12 cellular contexts compared by ENCODE assay signal in the genomic region with DNA sequence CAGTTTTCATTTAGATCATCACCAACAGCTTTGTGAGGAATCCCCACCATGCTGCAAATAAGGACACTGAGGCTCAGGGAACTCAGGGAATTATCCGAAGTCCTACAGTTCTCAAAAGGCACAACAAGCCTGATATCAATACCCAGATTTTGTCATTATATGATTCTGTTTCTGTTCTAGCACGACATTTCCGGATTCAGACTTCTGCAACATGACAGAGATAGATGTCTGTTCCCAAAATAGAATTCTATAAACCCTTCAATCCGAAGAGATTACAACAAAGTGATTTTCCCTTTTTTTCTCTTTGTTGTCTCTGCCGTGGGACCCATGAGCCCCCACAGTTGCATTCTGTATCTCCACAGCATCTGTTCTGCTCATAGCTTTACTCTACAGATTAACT.
DNase-seq lines count a peak whose midpoint lies in the region; ATAC-seq and TF ChIP-seq lines count a peak whose summit lies in the region.
"Had no signal": no experiment of that assay in that cellular context is flagged by ENCODE, and none has a peak within 500 bp of the region (broad histone marks: within the 10 kb centered on the region; RNA-seq: fewer than 3 reads in every experiment).

No MANE protein-coding gene starts in this region.

- no peak for DNase-seq in activated naive CD4-positive, alpha-beta T cell treated with anti-CD3 and anti-CD28 coated beads, Interleukin-2, amount 50 U/mL, for 72 hours (ENCODE audit: low spot score in 2 of 2)
- DNase-seq in activated naive CD4-positive, alpha-beta T cell treated with Interleukin-2 at 50 U/mL for 16 hours: no peak
- DNase-seq in midbrain (lab: John Stamatoyannopoulos, UW): no peak
- DNase-seq in GM13976 (ENCODE audit: low spot score): no peak
- no peak for DNase-seq in SK-N-DZ (ENCODE audit: low spot score)
- DNase-seq: activated CD4-positive, alpha-beta T cell treated with anti-CD3 and anti-CD28 coated beads for 1 hour; anterior cingulate cortex; NCI-H187 treated with DMSO at 0.1 percent for 48 hours; stimulated activated CD4-positive, alpha-beta T cell treated with anti-CD3 and anti-CD28 coated beads, Interleukin-4, amount 100 ng/mL, for 24 hours had no signal

- H3K4me1 Mint-ChIP-seq in activated naive CD8-positive, alpha-beta T cell (ENCODE audit: low read depth): peaks cover 75% of the 10 kb centered on the region

- TF ChIP-seq CTCF in GM13976 (IDR thresholded peaks at IDR 0.05; ENCODE audit: borderline replicate concordance, control extremely low read depth, extremely low read depth, insufficient read depth, missing control alignments): no peak

- H3K27ac Mint-ChIP-seq in activated naive CD4-positive, alpha-beta T cell treated with anti-CD3 and anti-CD28 coated beads, Interleukin-2, amount 50 U/mL, for 72 hours: peak overlapping the region; percentile 89 to 91
- peak overlapping the region; percentile 82 for H3K27ac Mint-ChIP-seq in activated naive CD8-positive, alpha-beta T cell

- ATAC-seq in activated naive CD4-positive, alpha-beta T cell treated with anti-CD3 and anti-CD28 coated beads, Interleukin-2, amount 50 U/mL, for 72 hours: no peak
- ATAC-seq in HG02938 (IDR thresholded peaks at IDR 0.05; ENCODE audit: unreplicated experiment) (peak; percentile 54), SK-N-SH treated with all-trans-retinoic acid at 6 μM for 48 hours (no peak)

- in situ Hi-C loops in GM13976 (cut with MboI; ENCODE audit: low sequenced_read_pairs, unreplicated experiment): no loop called here

- H3K4me3 Mint-ChIP-seq in activated naive CD8-positive, alpha-beta T cell: peak overlapping the region; percentile 60

- peaks cover 0 to 16% of the 10 kb centered on the region in 2 donors for H3K36me3 Mint-ChIP-seq in activated naive CD4-positive, alpha-beta T cell treated with anti-CD3 and anti-CD28 coated beads, Interleukin-2, amount 50 U/mL, for 72 hours
- H3K36me3 Mint-ChIP-seq in activated naive CD8-positive, alpha-beta T cell: peaks cover 5% of the 10 kb centered on the region

- H3K27me3 Mint-ChIP-seq in activated naive CD8-positive, alpha-beta T cell: no peaks in the 10 kb centered on the region

- no peaks in the 10 kb centered on the region for H3K9me3 Mint-ChIP-seq in activated naive CD4-positive, alpha-beta T cell treated with anti-CD3 and anti-CD28 coated beads, Interleukin-2, amount 50 U/mL, for 72 hours
- no peaks in the 10 kb centered on the region for H3K9me3 Mint-ChIP-seq in activated naive CD8-positive, alpha-beta T cell (ENCODE audit: low read depth)

TF ChIP-seq in SK-N-SH treated with all-trans-retinoic acid at 6 μM for 48 hours, 23 proteins besides CTCF, POLR2A, EP300 and RAD21:
- TF ChIP-seq ZFP3 (CRISPR knock-in tag; IDR thresholded peaks at IDR 0.05) (no peak), ISL1 (CRISPR knock-in tag; IDR thresholded peaks at IDR 0.05) (no peak), CSDC2 (CRISPR knock-in tag; IDR thresholded peaks at IDR 0.05) (no peak), ZNF565 (CRISPR knock-in tag; conservative IDR thresholded peaks at IDR 0.05; ENCODE audit: low read depth) (no peak), ZNF8 (CRISPR knock-in tag; IDR thresholded peaks at IDR 0.05) (no peak), ZC3H10 (CRISPR knock-in tag; IDR thresholded peaks at IDR 0.05) (no peak), ZFP30 (CRISPR knock-in tag; IDR thresholded peaks at IDR 0.05) (no peak), TCF4 (CRISPR knock-in tag; IDR thresholded peaks at IDR 0.05; ENCODE audit: borderline replicate concordance) (no peak), ZNF70 (CRISPR knock-in tag; IDR thresholded peaks at IDR 0.05) (no peak), SNAI2 (CRISPR knock-in tag; IDR thresholded peaks at IDR 0.05) (no peak), TOX (CRISPR knock-in tag; IDR thresholded peaks at IDR 0.05; ENCODE audit: borderline replicate concordance) (no peak), GLIS3 (CRISPR knock-in tag; IDR thresholded peaks at IDR 0.05) (no peak), RARB (CRISPR knock-in tag; IDR thresholded peaks at IDR 0.05) (no peak), PPARA (CRISPR knock-in tag; IDR thresholded peaks at IDR 0.05; ENCODE audit: borderline replicate concordance) (no peak), ESRRG (CRISPR knock-in tag; IDR thresholded peaks at IDR 0.05) (no peak), ARNTL (CRISPR knock-in tag; IDR thresholded peaks at IDR 0.05; ENCODE audit: borderline replicate concordance, low read depth) (no peak)
- TF ChIP-seq, protein P1, sequence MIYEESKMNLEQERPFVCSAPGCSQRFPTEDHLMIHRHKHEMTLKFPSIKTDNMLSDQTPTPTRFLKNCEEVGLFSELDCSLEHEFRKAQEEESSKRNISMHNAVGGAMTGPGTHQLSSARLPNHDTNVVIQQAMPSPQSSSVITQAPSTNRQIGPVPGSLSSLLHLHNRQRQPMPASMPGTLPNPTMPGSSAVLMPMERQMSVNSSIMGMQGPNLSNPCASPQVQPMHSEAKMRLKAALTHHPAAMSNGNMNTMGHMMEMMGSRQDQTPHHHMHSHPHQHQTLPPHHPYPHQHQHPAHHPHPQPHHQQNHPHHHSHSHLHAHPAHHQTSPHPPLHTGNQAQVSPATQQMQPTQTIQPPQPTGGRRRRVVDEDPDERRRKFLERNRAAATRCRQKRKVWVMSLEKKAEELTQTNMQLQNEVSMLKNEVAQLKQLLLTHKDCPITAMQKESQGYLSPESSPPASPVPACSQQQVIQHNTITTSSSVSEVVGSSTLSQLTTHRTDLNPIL (CRISPR knock-in tag; IDR thresholded peaks at IDR 0.05; ENCODE audit: low read depth): no peak
- TF ChIP-seq, protein P2, sequence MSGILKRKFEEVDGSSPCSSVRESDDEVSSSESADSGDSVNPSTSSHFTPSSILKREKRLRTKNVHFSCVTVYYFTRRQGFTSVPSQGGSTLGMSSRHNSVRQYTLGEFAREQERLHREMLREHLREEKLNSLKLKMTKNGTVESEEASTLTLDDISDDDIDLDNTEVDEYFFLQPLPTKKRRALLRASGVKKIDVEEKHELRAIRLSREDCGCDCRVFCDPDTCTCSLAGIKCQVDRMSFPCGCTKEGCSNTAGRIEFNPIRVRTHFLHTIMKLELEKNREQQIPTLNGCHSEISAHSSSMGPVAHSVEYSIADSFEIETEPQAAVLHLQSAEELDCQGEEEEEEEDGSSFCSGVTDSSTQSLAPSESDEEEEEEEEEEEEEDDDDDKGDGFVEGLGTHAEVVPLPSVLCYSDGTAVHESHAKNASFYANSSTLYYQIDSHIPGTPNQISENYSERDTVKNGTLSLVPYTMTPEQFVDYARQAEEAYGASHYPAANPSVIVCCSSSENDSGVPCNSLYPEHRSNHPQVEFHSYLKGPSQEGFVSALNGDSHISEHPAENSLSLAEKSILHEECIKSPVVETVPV (CRISPR knock-in tag; IDR thresholded peaks at IDR 0.05): no peak
- TF ChIP-seq, protein P3, sequence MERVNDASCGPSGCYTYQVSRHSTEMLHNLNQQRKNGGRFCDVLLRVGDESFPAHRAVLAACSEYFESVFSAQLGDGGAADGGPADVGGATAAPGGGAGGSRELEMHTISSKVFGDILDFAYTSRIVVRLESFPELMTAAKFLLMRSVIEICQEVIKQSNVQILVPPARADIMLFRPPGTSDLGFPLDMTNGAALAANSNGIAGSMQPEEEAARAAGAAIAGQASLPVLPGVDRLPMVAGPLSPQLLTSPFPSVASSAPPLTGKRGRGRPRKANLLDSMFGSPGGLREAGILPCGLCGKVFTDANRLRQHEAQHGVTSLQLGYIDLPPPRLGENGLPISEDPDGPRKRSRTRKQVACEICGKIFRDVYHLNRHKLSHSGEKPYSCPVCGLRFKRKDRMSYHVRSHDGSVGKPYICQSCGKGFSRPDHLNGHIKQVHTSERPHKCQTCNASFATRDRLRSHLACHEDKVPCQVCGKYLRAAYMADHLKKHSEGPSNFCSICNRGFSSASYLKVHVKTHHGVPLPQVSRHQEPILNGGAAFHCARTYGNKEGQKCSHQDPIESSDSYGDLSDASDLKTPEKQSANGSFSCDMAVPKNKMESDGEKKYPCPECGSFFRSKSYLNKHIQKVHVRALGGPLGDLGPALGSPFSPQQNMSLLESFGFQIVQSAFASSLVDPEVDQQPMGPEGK (CRISPR knock-in tag; IDR thresholded peaks at IDR 0.05; ENCODE audit: borderline replicate concordance): no peak
